Comparison of ENCODE assay signal across 1 cellular context in genomic region chr1:220119043-220119512, GRCh38.
TF ChIP-seq lines count a peak whose summit lies in the region.

No MANE protein-coding gene starts in this region.

TF ChIP-seq in K562, 482 proteins besides CTCF, POLR2A, EP300 and RAD21 (continued from another document and continues in another):
- no peak for TF ChIP-seq POU5F1 (IDR thresholded peaks at IDR 0.05; ENCODE audit: borderline replicate concordance, low read depth, low read length, partially characterized antibody)
- TF ChIP-seq GATA2 (CRISPR knock-in tag; IDR thresholded peaks at IDR 0.05): peak; percentile 61; the same call in 1 of the 2 replicates
- no peak for TF ChIP-seq PHB2 (IDR thresholded peaks at IDR 0.05; ENCODE audit: low read depth)
- no peak for TF ChIP-seq SLC30A9 (CRISPR knock-in tag; IDR thresholded peaks at IDR 0.05)
- TF ChIP-seq BMI1 (IDR thresholded peaks at IDR 0.05; ENCODE audit: low read length): no peak
- TF ChIP-seq MTF1 (CRISPR knock-in tag; IDR thresholded peaks at IDR 0.05; ENCODE audit: borderline replicate concordance): no peak
- TF ChIP-seq, protein P1, sequence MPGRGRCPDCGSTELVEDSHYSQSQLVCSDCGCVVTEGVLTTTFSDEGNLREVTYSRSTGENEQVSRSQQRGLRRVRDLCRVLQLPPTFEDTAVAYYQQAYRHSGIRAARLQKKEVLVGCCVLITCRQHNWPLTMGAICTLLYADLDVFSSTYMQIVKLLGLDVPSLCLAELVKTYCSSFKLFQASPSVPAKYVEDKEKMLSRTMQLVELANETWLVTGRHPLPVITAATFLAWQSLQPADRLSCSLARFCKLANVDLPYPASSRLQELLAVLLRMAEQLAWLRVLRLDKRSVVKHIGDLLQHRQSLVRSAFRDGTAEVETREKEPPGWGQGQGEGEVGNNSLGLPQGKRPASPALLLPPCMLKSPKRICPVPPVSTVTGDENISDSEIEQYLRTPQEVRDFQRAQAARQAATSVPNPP (IDR thresholded peaks at IDR 0.05; ENCODE audit: borderline replicate concordance, insufficient read depth, insufficient read length): no peak
- TF ChIP-seq CBX5 (IDR thresholded peaks at IDR 0.05; ENCODE audit: borderline replicate concordance, low read depth): no peak
- TF ChIP-seq, protein P2, sequence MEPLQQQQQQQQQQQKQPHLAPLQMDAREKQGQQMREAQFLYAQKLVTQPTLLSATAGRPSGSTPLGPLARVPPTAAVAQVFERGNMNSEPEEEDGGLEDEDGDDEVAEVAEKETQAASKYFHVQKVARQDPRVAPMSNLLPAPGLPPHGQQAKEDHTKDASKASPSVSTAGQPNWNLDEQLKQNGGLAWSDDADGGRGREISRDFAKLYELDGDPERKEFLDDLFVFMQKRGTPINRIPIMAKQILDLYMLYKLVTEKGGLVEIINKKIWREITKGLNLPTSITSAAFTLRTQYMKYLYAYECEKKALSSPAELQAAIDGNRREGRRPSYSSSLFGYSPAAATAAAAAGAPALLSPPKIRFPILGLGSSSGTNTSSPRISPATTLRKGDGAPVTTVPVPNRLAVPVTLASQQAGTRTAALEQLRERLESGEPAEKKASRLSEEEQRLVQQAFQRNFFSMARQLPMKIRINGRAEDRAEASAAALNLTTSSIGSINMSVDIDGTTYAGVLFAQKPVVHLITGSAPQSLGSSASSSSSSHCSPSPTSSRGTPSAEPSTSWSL (CRISPR knock-in tag; IDR thresholded peaks at IDR 0.05; ENCODE audit: borderline replicate concordance): no peak
- TF ChIP-seq, protein P3, sequence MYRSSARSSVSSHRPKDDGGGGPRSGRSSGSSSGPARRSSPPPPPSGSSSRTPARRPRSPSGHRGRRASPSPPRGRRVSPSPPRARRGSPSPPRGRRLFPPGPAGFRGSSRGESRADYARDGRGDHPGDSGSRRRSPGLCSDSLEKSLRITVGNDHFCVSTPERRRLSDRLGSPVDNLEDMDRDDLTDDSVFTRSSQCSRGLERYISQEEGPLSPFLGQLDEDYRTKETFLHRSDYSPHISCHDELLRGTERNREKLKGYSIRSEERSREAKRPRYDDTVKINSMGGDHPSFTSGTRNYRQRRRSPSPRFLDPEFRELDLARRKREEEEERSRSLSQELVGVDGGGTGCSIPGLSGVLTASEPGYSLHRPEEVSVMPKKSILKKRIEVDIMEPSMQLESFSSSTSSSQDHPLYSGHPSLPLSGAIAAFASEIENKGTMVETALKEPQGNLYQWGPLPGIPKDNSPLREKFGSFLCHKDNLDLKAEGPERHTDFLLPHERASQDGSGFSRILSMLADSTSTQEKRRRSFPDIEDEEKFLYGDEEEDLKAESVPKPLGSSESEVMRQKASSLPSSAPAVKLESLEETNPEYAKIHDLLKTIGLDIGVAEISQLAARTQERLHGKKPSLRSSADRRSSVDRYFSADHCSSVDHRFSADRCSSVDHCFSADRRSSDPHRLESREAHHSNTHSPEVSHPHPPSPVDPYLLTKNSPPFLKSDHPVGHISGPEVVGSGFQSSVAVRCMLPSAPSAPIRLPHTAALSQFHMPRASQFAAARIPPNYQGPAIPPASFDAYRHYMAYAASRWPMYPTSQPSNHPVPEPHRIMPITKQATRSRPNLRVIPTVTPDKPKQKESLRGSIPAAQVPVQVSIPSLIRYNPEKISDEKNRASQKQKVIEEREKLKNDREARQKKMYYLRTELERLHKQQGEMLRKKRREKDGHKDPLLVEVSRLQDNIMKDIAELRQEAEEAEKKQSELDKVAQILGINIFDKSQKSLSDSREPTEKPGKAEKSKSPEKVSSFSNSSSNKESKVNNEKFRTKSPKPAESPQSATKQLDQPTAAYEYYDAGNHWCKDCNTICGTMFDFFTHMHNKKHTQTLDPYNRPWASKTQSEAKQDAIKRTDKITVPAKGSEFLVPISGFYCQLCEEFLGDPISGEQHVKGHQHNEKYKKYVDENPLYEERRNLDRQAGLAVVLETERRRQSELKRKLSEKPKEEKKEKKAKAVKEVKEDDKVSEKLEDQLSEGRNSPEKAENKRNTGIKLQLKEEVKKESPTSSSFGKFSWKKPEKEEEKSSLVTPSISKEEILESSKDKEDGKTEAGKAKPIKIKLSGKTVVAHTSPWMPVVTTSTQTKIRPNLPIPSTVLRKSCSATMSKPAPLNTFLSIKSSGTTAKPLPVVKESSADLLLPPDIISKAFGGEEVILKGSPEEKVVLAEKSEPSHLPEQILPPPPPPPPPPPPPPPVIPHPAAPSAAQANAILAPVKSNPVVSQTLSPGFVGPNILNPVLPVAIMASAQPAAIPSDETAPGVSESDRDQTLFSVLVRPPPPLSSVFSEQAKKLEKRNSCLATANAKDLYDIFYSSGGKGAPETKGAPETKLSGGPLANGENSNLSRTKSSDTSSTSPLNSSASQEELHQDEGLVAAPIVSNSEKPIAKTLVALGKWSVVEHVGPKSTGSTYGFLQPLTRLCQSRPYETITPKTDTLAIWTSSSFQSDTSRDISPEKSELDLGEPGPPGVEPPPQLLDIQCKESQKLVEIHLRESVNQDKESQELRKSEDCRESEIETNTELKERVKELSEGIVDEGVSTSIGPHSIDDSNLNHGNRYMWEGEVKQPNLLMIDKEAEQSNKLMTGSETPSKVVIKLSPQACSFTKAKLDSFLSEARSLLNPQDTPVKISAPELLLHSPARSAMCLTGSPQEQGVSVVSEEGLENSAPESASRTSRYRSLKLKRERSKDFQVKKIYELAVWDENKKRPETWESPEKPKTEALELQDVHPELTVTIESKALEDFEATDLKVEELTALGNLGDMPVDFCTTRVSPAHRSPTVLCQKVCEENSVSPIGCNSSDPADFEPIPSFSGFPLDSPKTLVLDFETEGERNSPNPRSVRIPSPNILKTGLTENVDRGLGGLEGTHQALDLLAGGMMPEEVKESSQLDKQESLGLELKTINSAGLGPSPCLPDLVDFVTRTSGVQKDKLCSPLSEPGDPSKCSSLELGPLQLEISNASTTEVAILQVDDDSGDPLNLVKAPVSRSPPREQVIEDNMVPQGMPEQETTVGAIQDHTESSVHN (IDR thresholded peaks at IDR 0.05; ENCODE audit: borderline replicate concordance in 1 of 2, low read depth in 1 of 2): peak in 1 of 2 experiments; percentile 60; a peak in 1 of 4 replicates
- TF ChIP-seq ZNF184 (CRISPR knock-in tag; IDR thresholded peaks at IDR 0.05): no peak
- TF ChIP-seq, protein P4, sequence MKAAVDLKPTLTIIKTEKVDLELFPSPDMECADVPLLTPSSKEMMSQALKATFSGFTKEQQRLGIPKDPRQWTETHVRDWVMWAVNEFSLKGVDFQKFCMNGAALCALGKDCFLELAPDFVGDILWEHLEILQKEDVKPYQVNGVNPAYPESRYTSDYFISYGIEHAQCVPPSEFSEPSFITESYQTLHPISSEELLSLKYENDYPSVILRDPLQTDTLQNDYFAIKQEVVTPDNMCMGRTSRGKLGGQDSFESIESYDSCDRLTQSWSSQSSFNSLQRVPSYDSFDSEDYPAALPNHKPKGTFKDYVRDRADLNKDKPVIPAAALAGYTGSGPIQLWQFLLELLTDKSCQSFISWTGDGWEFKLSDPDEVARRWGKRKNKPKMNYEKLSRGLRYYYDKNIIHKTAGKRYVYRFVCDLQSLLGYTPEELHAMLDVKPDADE (conservative IDR thresholded peaks at IDR 0.05; ENCODE audit: control insufficient read depth, low read depth, low read length): no peak
- no peak for TF ChIP-seq ZBTB8A (IDR thresholded peaks at IDR 0.05; ENCODE audit: partially characterized antibody)
- TF ChIP-seq HIVEP1 (CRISPR knock-in tag; IDR thresholded peaks at IDR 0.05): no peak
- peak; percentile 96 for TF ChIP-seq NBN (IDR thresholded peaks at IDR 0.05; ENCODE audit: low read depth)
- TF ChIP-seq ZNF3 (CRISPR knock-in tag; IDR thresholded peaks at IDR 0.05): no peak
- TF ChIP-seq ZFP1 (CRISPR knock-in tag; IDR thresholded peaks at IDR 0.05): no peak
- no peak for TF ChIP-seq MAFG (tag; conservative IDR thresholded peaks at IDR 0.05)
- no peak for TF ChIP-seq EGR1 (conservative IDR thresholded peaks at IDR 0.05)
- TF ChIP-seq RFX1 (IDR thresholded peaks at IDR 0.05): no peak; the same call in 1 of the 2 replicates
- TF ChIP-seq FOS (IDR thresholded peaks at IDR 0.05; ENCODE audit: extremely low read depth, insufficient read length): no peak
- TF ChIP-seq, protein P5, sequence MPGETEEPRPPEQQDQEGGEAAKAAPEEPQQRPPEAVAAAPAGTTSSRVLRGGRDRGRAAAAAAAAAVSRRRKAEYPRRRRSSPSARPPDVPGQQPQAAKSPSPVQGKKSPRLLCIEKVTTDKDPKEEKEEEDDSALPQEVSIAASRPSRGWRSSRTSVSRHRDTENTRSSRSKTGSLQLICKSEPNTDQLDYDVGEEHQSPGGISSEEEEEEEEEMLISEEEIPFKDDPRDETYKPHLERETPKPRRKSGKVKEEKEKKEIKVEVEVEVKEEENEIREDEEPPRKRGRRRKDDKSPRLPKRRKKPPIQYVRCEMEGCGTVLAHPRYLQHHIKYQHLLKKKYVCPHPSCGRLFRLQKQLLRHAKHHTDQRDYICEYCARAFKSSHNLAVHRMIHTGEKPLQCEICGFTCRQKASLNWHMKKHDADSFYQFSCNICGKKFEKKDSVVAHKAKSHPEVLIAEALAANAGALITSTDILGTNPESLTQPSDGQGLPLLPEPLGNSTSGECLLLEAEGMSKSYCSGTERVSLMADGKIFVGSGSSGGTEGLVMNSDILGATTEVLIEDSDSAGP (CRISPR knock-in tag; IDR thresholded peaks at IDR 0.05): no peak
- TF ChIP-seq SMARCE1 (IDR thresholded peaks at IDR 0.05): peak; percentile 95
- no peak for TF ChIP-seq ETS2 (tag; IDR thresholded peaks at IDR 0.05; ENCODE audit: borderline replicate concordance, poor library complexity, severe bottlenecking)
- TF ChIP-seq ZNF239 (CRISPR knock-in tag; IDR thresholded peaks at IDR 0.05): no peak
- TF ChIP-seq VEZF1 (CRISPR knock-in tag; IDR thresholded peaks at IDR 0.05): no peak
- TF ChIP-seq CTBP1 (IDR thresholded peaks at IDR 0.05; ENCODE audit: borderline replicate concordance): peak; percentile 66
- TF ChIP-seq, protein P6, sequence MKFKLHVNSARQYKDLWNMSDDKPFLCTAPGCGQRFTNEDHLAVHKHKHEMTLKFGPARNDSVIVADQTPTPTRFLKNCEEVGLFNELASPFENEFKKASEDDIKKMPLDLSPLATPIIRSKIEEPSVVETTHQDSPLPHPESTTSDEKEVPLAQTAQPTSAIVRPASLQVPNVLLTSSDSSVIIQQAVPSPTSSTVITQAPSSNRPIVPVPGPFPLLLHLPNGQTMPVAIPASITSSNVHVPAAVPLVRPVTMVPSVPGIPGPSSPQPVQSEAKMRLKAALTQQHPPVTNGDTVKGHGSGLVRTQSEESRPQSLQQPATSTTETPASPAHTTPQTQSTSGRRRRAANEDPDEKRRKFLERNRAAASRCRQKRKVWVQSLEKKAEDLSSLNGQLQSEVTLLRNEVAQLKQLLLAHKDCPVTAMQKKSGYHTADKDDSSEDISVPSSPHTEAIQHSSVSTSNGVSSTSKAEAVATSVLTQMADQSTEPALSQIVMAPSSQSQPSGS (CRISPR knock-in tag; IDR thresholded peaks at IDR 0.05): no peak
- no peak for TF ChIP-seq WHSC1 (IDR thresholded peaks at IDR 0.05; ENCODE audit: low read length)
- TF ChIP-seq THAP7 (CRISPR knock-in tag; IDR thresholded peaks at IDR 0.05): no peak
- no peak for TF ChIP-seq ELF1 (tag; IDR thresholded peaks at IDR 0.05)
- TF ChIP-seq ZNF699 (CRISPR knock-in tag; IDR thresholded peaks at IDR 0.05; ENCODE audit: insufficient replicate concordance): no peak
- peak; percentile 60 for TF ChIP-seq EP400 (IDR thresholded peaks at IDR 0.05)
- TF ChIP-seq, protein P7, sequence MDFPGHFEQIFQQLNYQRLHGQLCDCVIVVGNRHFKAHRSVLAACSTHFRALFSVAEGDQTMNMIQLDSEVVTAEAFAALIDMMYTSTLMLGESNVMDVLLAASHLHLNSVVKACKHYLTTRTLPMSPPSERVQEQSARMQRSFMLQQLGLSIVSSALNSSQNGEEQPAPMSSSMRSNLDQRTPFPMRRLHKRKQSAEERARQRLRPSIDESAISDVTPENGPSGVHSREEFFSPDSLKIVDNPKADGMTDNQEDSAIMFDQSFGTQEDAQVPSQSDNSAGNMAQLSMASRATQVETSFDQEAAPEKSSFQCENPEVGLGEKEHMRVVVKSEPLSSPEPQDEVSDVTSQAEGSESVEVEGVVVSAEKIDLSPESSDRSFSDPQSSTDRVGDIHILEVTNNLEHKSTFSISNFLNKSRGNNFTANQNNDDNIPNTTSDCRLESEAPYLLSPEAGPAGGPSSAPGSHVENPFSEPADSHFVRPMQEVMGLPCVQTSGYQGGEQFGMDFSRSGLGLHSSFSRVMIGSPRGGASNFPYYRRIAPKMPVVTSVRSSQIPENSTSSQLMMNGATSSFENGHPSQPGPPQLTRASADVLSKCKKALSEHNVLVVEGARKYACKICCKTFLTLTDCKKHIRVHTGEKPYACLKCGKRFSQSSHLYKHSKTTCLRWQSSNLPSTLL (IDR thresholded peaks at IDR 0.05): no peak
- peak; percentile 3; the same call in 1 of the 2 replicates for TF ChIP-seq NFE2 (IDR thresholded peaks at IDR 0.05; ENCODE audit: low read depth)
- TF ChIP-seq FIP1L1 (IDR thresholded peaks at IDR 0.05; ENCODE audit: low read depth, low read length, poor library complexity, severe bottlenecking): no peak
- no peak for TF ChIP-seq MITF (IDR thresholded peaks at IDR 0.05)
- TF ChIP-seq, protein P8, sequence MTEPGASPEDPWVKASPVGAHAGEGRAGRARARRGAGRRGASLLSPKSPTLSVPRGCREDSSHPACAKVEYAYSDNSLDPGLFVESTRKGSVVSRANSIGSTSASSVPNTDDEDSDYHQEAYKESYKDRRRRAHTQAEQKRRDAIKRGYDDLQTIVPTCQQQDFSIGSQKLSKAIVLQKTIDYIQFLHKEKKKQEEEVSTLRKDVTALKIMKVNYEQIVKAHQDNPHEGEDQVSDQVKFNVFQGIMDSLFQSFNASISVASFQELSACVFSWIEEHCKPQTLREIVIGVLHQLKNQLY (CRISPR knock-in tag; conservative IDR thresholded peaks at IDR 0.05): no peak
- no peak for TF ChIP-seq HDAC8 (tag; IDR thresholded peaks at IDR 0.05)
